In genomic region chr17:74513987-74514631, GRCh38 we compare ENCODE assay signal across 2 cellular contexts.
TF ChIP-seq lines count a peak whose summit lies in the region.

No MANE protein-coding gene starts in this region.

TF ChIP-seq in SK-N-SH, 30 proteins besides CTCF, POLR2A, EP300 and RAD21 (continued from another document):
- TF ChIP-seq, protein P1, sequence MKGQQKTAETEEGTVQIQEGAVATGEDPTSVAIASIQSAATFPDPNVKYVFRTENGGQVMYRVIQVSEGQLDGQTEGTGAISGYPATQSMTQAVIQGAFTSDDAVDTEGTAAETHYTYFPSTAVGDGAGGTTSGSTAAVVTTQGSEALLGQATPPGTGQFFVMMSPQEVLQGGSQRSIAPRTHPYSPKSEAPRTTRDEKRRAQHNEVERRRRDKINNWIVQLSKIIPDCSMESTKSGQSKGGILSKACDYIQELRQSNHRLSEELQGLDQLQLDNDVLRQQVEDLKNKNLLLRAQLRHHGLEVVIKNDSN (IDR thresholded peaks at IDR 0.05; ENCODE audit: borderline replicate concordance, low read depth), result peak; percentile 46; the same call in 1 of the 2 replicates

TF ChIP-seq in SK-N-SH treated with all-trans-retinoic acid at 6 μM for 48 hours, 23 proteins besides CTCF, POLR2A, EP300 and RAD21 (continued from another document):
- TF ChIP-seq, protein P2, sequence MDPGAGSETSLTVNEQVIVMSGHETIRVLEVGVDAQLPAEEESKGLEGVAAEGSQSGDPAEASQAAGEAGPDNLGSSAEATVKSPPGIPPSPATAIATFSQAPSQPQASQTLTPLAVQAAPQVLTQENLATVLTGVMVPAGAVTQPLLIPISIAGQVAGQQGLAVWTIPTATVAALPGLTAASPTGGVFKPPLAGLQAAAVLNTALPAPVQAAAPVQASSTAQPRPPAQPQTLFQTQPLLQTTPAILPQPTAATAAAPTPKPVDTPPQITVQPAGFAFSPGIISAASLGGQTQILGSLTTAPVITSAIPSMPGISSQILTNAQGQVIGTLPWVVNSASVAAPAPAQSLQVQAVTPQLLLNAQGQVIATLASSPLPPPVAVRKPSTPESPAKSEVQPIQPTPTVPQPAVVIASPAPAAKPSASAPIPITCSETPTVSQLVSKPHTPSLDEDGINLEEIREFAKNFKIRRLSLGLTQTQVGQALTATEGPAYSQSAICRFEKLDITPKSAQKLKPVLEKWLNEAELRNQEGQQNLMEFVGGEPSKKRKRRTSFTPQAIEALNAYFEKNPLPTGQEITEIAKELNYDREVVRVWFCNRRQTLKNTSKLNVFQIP (CRISPR knock-in tag; IDR thresholded peaks at IDR 0.05; ENCODE audit: borderline replicate concordance, low read depth), result no peak
- TF ChIP-seq BACH2 (CRISPR knock-in tag; IDR thresholded peaks at IDR 0.05; ENCODE audit: borderline replicate concordance) (no peak), SNAI2 (CRISPR knock-in tag; IDR thresholded peaks at IDR 0.05) (no peak), ZFP3 (CRISPR knock-in tag; IDR thresholded peaks at IDR 0.05) (no peak), GLIS3 (CRISPR knock-in tag; IDR thresholded peaks at IDR 0.05) (no peak), OSR1 (CRISPR knock-in tag; IDR thresholded peaks at IDR 0.05) (no peak), CSDC2 (CRISPR knock-in tag; IDR thresholded peaks at IDR 0.05) (no peak), ZC3H10 (CRISPR knock-in tag; IDR thresholded peaks at IDR 0.05) (no peak), ZNF8 (CRISPR knock-in tag; IDR thresholded peaks at IDR 0.05) (no peak)
- TF ChIP-seq, protein P3, sequence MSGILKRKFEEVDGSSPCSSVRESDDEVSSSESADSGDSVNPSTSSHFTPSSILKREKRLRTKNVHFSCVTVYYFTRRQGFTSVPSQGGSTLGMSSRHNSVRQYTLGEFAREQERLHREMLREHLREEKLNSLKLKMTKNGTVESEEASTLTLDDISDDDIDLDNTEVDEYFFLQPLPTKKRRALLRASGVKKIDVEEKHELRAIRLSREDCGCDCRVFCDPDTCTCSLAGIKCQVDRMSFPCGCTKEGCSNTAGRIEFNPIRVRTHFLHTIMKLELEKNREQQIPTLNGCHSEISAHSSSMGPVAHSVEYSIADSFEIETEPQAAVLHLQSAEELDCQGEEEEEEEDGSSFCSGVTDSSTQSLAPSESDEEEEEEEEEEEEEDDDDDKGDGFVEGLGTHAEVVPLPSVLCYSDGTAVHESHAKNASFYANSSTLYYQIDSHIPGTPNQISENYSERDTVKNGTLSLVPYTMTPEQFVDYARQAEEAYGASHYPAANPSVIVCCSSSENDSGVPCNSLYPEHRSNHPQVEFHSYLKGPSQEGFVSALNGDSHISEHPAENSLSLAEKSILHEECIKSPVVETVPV (CRISPR knock-in tag; IDR thresholded peaks at IDR 0.05), result no peak
- TF ChIP-seq, protein P4, sequence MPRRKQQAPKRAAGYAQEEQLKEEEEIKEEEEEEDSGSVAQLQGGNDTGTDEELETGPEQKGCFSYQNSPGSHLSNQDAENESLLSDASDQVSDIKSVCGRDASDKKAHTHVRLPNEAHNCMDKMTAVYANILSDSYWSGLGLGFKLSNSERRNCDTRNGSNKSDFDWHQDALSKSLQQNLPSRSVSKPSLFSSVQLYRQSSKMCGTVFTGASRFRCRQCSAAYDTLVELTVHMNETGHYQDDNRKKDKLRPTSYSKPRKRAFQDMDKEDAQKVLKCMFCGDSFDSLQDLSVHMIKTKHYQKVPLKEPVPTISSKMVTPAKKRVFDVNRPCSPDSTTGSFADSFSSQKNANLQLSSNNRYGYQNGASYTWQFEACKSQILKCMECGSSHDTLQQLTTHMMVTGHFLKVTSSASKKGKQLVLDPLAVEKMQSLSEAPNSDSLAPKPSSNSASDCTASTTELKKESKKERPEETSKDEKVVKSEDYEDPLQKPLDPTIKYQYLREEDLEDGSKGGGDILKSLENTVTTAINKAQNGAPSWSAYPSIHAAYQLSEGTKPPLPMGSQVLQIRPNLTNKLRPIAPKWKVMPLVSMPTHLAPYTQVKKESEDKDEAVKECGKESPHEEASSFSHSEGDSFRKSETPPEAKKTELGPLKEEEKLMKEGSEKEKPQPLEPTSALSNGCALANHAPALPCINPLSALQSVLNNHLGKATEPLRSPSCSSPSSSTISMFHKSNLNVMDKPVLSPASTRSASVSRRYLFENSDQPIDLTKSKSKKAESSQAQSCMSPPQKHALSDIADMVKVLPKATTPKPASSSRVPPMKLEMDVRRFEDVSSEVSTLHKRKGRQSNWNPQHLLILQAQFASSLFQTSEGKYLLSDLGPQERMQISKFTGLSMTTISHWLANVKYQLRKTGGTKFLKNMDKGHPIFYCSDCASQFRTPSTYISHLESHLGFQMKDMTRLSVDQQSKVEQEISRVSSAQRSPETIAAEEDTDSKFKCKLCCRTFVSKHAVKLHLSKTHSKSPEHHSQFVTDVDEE (CRISPR knock-in tag; IDR thresholded peaks at IDR 0.05), result no peak
